8 cellular contexts compared by ENCODE assay signal in the genomic region with DNA sequence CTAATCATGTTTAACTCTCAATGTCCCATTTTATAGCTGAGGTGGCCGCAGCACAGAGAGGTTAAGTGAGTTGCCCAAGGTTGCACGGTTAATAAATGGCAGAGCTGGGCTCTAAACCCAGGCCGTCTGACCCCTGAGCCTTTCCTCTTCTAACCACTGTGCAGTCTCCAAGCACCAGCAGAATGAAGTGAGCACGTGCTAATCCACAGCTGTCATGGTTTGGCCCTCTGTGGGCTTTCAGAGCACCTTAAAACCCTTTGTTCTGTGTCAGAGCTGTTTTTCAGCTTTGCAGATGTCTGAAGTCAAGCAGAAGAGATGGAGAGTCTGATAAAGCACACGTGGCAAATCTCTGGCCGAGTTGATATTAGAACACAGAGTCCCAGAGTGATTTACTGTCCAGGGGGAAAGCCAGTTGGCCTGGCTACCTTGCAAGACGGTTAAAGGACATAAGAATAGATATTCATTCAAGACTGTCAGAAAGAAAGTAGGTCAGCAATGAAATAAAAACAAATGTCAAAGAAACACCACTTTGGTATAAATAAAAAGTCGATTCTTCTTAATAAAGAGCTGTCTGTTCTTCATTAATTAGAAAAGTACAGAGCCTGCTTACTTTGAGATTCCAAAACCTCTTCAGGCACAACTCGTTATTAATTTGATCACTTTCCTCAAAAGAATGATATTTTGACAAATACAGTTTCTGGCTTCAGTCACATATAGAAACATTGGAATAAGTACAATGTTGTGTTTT.
DNase-seq lines count a peak whose midpoint lies in the region; ATAC-seq and TF ChIP-seq lines count a peak whose summit lies in the region.

No MANE protein-coding gene starts in this region.

- no peaks in the 10 kb centered on the region for H3K27me3 ChIP-seq in CD4-positive, CD25-positive, alpha-beta regulatory T cell (ENCODE audit: control insufficient read depth, insufficient read depth, low read length)

- peak; percentile 44 to 90 (median 66) for DNase-seq in CD4-positive, CD25-positive, alpha-beta regulatory T cell
- DNase-seq in LoVo (ENCODE audit: low spot score) (peak; percentile 21), Right ventricle myocardium superior (no peak), retinal pigment epithelial cell (ENCODE audit: low read depth) (peak; percentile 76), DMS153 (lab: John Stamatoyannopoulos, UW) (no peak)
- DNase-seq in activated effector memory CD4-positive, alpha-beta T cell treated with anti-CD3 and anti-CD28 coated beads, Interleukin-2, amount 50 U/mL, for 16 hours = peak; percentile 67

- peak overlapping the region; percentile 66 for H3K4me3 ChIP-seq in CD4-positive, CD25-positive, alpha-beta regulatory T cell (ENCODE audit: low read depth, low read length)
- H3K4me3 ChIP-seq in retinal pigment epithelial cell (ENCODE audit: low read length) = no peak overlapping the region

- H3K9me3 ChIP-seq in CD4-positive, CD25-positive, alpha-beta regulatory T cell (ENCODE audit: control insufficient read depth in 2 of 2, low read length in 2 of 2) = no peaks in the 10 kb centered on the region

- H3K36me3 ChIP-seq in CD4-positive, CD25-positive, alpha-beta regulatory T cell (ENCODE audit: control insufficient read depth, insufficient read depth, low read length) = no peaks in the 10 kb centered on the region

- ATAC-seq in CD4-positive, CD25-positive, alpha-beta regulatory T cell (ENCODE audit: low read depth in 2 of 2) = peak; percentile 63 to 71
- peak; percentile 82 for ATAC-seq in Right ventricle myocardium superior (ENCODE audit: poor library complexity)
- ATAC-seq in GM19467 (IDR thresholded peaks at IDR 0.05; ENCODE audit: unreplicated experiment) = no peak
- no peak for ATAC-seq in GM21576 (IDR thresholded peaks at IDR 0.05; ENCODE audit: unreplicated experiment)

- H3K4me1 Mint-ChIP-seq in CD4-positive, CD25-positive, alpha-beta regulatory T cell = peaks cover 35 to 66% (median 45%) of the 10 kb centered on the region in 4 donors

- H3K9me3 Mint-ChIP-seq in CD4-positive, CD25-positive, alpha-beta regulatory T cell = peaks cover 0 to 4% (median 0%) of the 10 kb centered on the region in 7 donors

- peak overlapping the region; percentile 93 to 97 (median 96) for H3K27ac Mint-ChIP-seq in CD4-positive, CD25-positive, alpha-beta regulatory T cell

- H3K27ac ChIP-seq in CD4-positive, CD25-positive, alpha-beta regulatory T cell (ENCODE audit: insufficient read depth, low read length, poor library complexity, severe bottlenecking) = peak overlapping the region; percentile 83

- H3K27me3 Mint-ChIP-seq in CD4-positive, CD25-positive, alpha-beta regulatory T cell = no peaks in the 10 kb centered on the region

- intact Hi-C loops in Right ventricle myocardium superior (cut with DNase I) = no loop called here

- no peak for TF ChIP-seq CTCF in retinal pigment epithelial cell (conservative IDR thresholded peaks at IDR 0.05; ENCODE audit: low read depth, low read length)

- peak overlapping the region; percentile 55 to 78 (median 72) for H3K4me3 Mint-ChIP-seq in CD4-positive, CD25-positive, alpha-beta regulatory T cell

- H3K36me3 Mint-ChIP-seq in CD4-positive, CD25-positive, alpha-beta regulatory T cell = peaks cover 18% of the 10 kb centered on the region

- H3K4me1 ChIP-seq in CD4-positive, CD25-positive, alpha-beta regulatory T cell (ENCODE audit: control insufficient read depth, insufficient read depth, low read length, poor library complexity, severe bottlenecking) = peaks cover 48% of the 10 kb centered on the region

Comparison
In these comparisons a context has a peak if more than half of its experiments do, and no peak if none do; other contexts are left out.
1. ATAC-seq: peak in CD4-positive, CD25-positive, alpha-beta regulatory T cell (2 of 2) and Right ventricle myocardium superior (single experiment); none in GM19467 (single experiment) and GM21576 (single experiment).
2. DNase-seq: peak in CD4-positive, CD25-positive, alpha-beta regulatory T cell (3 of 3), LoVo (single experiment), activated effector memory CD4-positive, alpha-beta T cell treated with anti-CD3 and anti-CD28 coated beads, Interleukin-2, amount 50 U/mL, for 16 hours (single experiment) and retinal pigment epithelial cell (single experiment); none in Right ventricle myocardium superior (single experiment) and DMS153 (single experiment).